13 cellular contexts compared by ENCODE assay signal in the genomic region with DNA sequence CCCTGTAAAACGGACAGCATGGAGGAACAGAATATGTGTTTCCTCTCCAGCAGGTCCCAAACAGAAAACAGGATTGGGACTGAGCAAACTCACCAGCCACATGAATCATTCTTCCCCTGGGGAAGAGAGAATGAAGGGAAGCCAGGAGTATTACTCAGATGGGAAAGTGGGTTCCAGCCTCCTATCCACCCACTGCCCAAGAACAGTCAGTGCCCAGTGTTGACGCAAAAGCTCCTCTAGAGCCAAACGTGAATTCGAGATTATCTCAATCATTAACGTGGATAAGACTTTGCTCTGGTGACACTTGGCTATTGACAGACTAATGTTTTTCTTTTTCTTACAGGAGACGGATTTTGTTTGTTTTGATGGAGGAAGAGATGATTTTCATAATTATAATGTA. TPM values are rescaled to one million over a fixed set of nuclear protein-coding genes. Genes with fewer than 3 reads are reported as not detected.
DNase-seq lines count a peak whose midpoint lies in the region; ATAC-seq and TF ChIP-seq lines count a peak whose summit lies in the region.
"Had no signal": no experiment of that assay in that cellular context is flagged by ENCODE, and none has a peak within 500 bp of the region (broad histone marks: within the 10 kb centered on the region; RNA-seq: fewer than 3 reads in every experiment).

No MANE protein-coding gene starts in this region.

- DNase-seq in LHCN-M2 (ENCODE audit: low read depth), result peak; percentile 86
- DNase-seq in epithelial cell of esophagus (ENCODE audit: low read depth), result peak; percentile 67
- DNase-seq in iris pigment epithelial cell (ENCODE audit: low read depth), result peak; percentile 53
- no peak for DNase-seq in 8988T
- DNase-seq in neural progenitor cell (ENCODE audit: low spot score), result no peak
- DNase-seq in A673 (ENCODE audit: low spot score), result no peak
- DNase-seq: activated CD4-positive, alpha-beta memory T cell treated with anti-CD3 and anti-CD28 coated beads for 36 hours; amygdala; NCI-H2029 treated with DMSO at 0.1 percent for 48 hours; NCI-H524; OCI-M1 had no signal

- no peaks in the 10 kb centered on the region for H3K9me3 Mint-ChIP-seq in neural progenitor cell
- H3K9me3 Mint-ChIP-seq: activated CD4-positive, alpha-beta memory T cell treated with anti-CD3 and anti-CD28 coated beads for 36 hours had no signal

- no peaks in the 10 kb centered on the region for H3F3A ChIP-seq in neural progenitor cell (ENCODE audit: low read depth)

- intact Hi-C loops in A673 (cut with micrococcal nuclease; ENCODE audit: unreplicated experiment), result no loop called here

- H3K4me3 ChIP-seq in ACC112 (ENCODE audit: low read depth, low read length) (peak overlapping the region; percentile 26; the same call in 1 of the 2 replicates), epithelial cell of esophagus (ENCODE audit: low read length) (no peak overlapping the region), neural progenitor cell (no peak overlapping the region), A673 (ENCODE audit: low read depth, low read length, poor library complexity, severe bottlenecking) (no peak overlapping the region)

- no peak for ATAC-seq in GM19324 (IDR thresholded peaks at IDR 0.05; ENCODE audit: low FRiP score, unreplicated experiment)

- CTCF ChIA-PET in A673 (lab: Charles Lee), result no interaction called here

- no peaks in the 10 kb centered on the region for H3K9me3 ChIP-seq in neural progenitor cell (ENCODE audit: low read depth)
- H3K9me3 ChIP-seq in A673 (ENCODE audit: low read depth, low read length, poor library complexity, severe bottlenecking), result no peaks in the 10 kb centered on the region

- peak overlapping the region; percentile 90 for H3K27ac ChIP-seq in ACC112 (ENCODE audit: low read depth, low read length)
- no peak overlapping the region for H3K27ac ChIP-seq in neural progenitor cell
- H3K27ac ChIP-seq in A673 (ENCODE audit: low read depth, low read length, poor library complexity, severe bottlenecking), result no peak overlapping the region

- BruUV-seq in A673 (replicated peaks; lab: Mats Ljungman, UMichigan), result no TSS peak

- H3K4me3 Mint-ChIP-seq in neural progenitor cell, result no peak overlapping the region
- H3K4me3 Mint-ChIP-seq: activated CD4-positive, alpha-beta memory T cell treated with anti-CD3 and anti-CD28 coated beads for 36 hours had no signal

- TF ChIP-seq CTCF in epithelial cell of esophagus (IDR thresholded peaks at IDR 0.05; ENCODE audit: insufficient read depth, low read depth, low read length, missing control alignments) (no peak), neural progenitor cell (IDR thresholded peaks at IDR 0.05) (no peak), A673 (conservative IDR thresholded peaks at IDR 0.05; ENCODE audit: low read depth, low read length) (no peak)

- H2AFZ ChIP-seq in ACC112 (ENCODE audit: low read length, unreplicated experiment), result peak overlapping the region; percentile 14
- H2AFZ ChIP-seq in neural progenitor cell (replicated peaks), result no peak overlapping the region

- H3K79me2 ChIP-seq in ACC112 (ENCODE audit: control insufficient read depth, insufficient read depth, low read length, unreplicated experiment) (no peaks in the 10 kb centered on the region), neural progenitor cell (ENCODE audit: low read depth) (no peaks in the 10 kb centered on the region)

- H3K4me1 ChIP-seq in ACC112 (ENCODE audit: control insufficient read depth, insufficient read depth, low read length, unreplicated experiment) (peaks cover 30% of the 10 kb centered on the region), neural progenitor cell (no peaks in the 10 kb centered on the region), A673 (ENCODE audit: insufficient read depth, low read length, poor library complexity, severe bottlenecking) (no peaks in the 10 kb centered on the region)

- no peak overlapping the region for H3K4me2 ChIP-seq in neural progenitor cell

- no peak overlapping the region for H3K27ac Mint-ChIP-seq in neural progenitor cell
- H3K27ac Mint-ChIP-seq: activated CD4-positive, alpha-beta memory T cell treated with anti-CD3 and anti-CD28 coated beads for 36 hours had no signal

- H3K36me3 Mint-ChIP-seq in neural progenitor cell, result peaks cover 31% of the 10 kb centered on the region

- no peak overlapping the region for H3K9ac ChIP-seq in neural progenitor cell

- H3K36me3 ChIP-seq in ACC112 (ENCODE audit: insufficient read depth, low read length) (peaks cover 14% of the 10 kb centered on the region), neural progenitor cell (peaks cover 8% of the 10 kb centered on the region), A673 (ENCODE audit: insufficient read depth, low read length, poor library complexity, severe bottlenecking) (peaks cover 61% of the 10 kb centered on the region)

- H3K27me3 Mint-ChIP-seq in neural progenitor cell (ENCODE audit: insufficient read depth, low read depth), result no peaks in the 10 kb centered on the region
- H3K27me3 Mint-ChIP-seq: activated CD4-positive, alpha-beta memory T cell treated with anti-CD3 and anti-CD28 coated beads for 36 hours had no signal

- POLR2A ChIA-PET in A673 (lab: Charles Lee; ENCODE audit: low non-redundant PET), result no interaction called here

- no peaks in the 10 kb centered on the region for H3K4me1 Mint-ChIP-seq in neural progenitor cell

- H3K27me3 ChIP-seq in ACC112 (ENCODE audit: insufficient read depth, low read length), result no peaks in the 10 kb centered on the region
- no peaks in the 10 kb centered on the region for H3K27me3 ChIP-seq in neural progenitor cell
- H3K27me3 ChIP-seq in A673 (replicated peaks; ENCODE audit: insufficient read depth, low read depth, low read length, poor library complexity), result no peaks in the 10 kb centered on the region

- no peaks in the 10 kb centered on the region for H4K20me1 ChIP-seq in neural progenitor cell (ENCODE audit: low read depth)

RNA-seq across cellular contexts. Expression of gene MIA3, which starts 9.3 kb away (rescaled TPM):
- total RNA-seq in LHCN-M2 (2014; rRNA removed) (26.2 and 37.1 TPM in 2 replicates), neural progenitor cell (ENCODE audit: low replicate concordance) (31.1 and 46.3 TPM in 2 replicates), A673 (2021) (56.3 and 62.4 TPM in 2 replicates)
- polyA plus RNA-seq in LHCN-M2 (2012), result 13.0 TPM

RNA-seq across cellular contexts. Expression of gene TAF1A, which starts 37.5 kb away (rescaled TPM):
- 15.7 and 23.0 TPM in 2 replicates for total RNA-seq in LHCN-M2 (2014; rRNA removed)
- 3.7 TPM for polyA plus RNA-seq in LHCN-M2 (2012)
- 25.1 and 32.8 TPM in 2 replicates for total RNA-seq in neural progenitor cell (ENCODE audit: low replicate concordance)
- 19.3 TPM in 2 replicates for total RNA-seq in A673 (2021)

Comparison
In these comparisons a context has a peak if more than half of its experiments do, and no peak if none do; other contexts are left out.
1. DNase-seq: peak in LHCN-M2 (single experiment), epithelial cell of esophagus (single experiment) and iris pigment epithelial cell (single experiment); none in 8988T (single experiment), neural progenitor cell (single experiment) and A673 (single experiment).